Comparison of ENCODE assay signal across 11 cellular contexts in the genomic region with DNA sequence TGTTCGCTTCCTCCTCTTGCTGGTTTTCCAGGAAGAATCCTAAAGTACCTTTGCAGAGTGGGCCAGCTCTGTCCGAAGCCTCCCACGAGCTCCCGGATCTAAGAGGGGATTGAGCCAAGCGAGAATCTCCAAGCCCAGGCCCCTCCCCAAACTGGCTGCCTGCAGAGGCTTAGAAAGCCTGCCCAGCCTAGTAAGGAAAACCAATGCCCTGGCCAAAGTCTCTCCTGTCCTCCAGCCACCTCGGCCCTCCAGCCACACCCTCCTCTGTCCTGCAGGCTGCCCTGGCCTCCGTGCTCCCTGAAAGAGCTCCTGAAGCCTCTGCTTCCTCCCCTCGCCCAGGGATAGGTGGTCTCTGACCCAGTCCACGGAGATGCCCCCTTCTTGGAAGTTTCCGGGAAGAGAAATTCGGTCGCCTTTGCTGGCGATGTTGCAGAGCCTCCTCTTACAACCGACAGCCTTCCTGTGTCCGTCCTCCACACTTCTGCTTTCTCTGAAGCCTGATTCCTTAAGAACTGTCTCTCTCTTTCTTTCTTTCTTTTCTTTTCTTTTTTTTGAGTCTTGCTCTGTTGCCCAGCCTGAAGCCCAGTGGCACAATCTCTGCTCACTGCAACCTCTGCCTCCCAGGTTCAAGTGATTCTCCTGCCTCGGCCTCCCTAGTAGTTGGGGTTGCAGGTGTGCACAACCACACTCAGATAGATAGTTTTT. TPM values are rescaled to one million over a fixed set of nuclear protein-coding genes. Genes with fewer than 3 reads are reported as not detected.
A peak's percentile ranks its signal among the peaks of the same experiment; 100 is the strongest.
DNase-seq lines count a peak whose midpoint lies in the region; ATAC-seq, FAIRE-seq and TF ChIP-seq lines count a peak whose summit lies in the region.
"Had no signal": no experiment of that assay in that cellular context is flagged by ENCODE, and none has a peak within 500 bp of the region (broad histone marks: within the 10 kb centered on the region; RNA-seq: fewer than 3 reads in every experiment).

No MANE protein-coding gene starts in this region.

- ATAC-seq in Right ventricle myocardium inferior (no peak), K562 (no peak), memory B cell (ENCODE audit: low read depth) (no peak), GM18907 (IDR thresholded peaks at IDR 0.05; ENCODE audit: unreplicated experiment) (no peak)

- FAIRE-seq in K562 (lab: Jason Lieb, UNC): no peak

- peak overlapping the region; percentile 35 for H3K27ac Mint-ChIP-seq in memory B cell

- DNase-seq in left ventricle myocardium inferior: no peak
- DNase-seq in Right ventricle myocardium inferior (ENCODE audit: missing footprints): no peak
- no peak for DNase-seq in K562 (ENCODE audit: extremely low read depth in 1 of 4, low spot score in 3 of 4)
- no peak for DNase-seq in memory B cell (ENCODE audit: low spot score in 2 of 2)
- DNase-seq in NCI-H1694 (lab: John Stamatoyannopoulos, UW): no peak
- no peak for DNase-seq in NK-92 treated with Interleukin-12 subunit alpha and Interleukin-12 subunit beta, amount 100 ng/mL, for 24 hours (lab: John Stamatoyannopoulos, UW)
- no peak for DNase-seq in T1000 (lab: John Stamatoyannopoulos, UW)
- DNase-seq: activated effector memory CD4-positive, alpha-beta T cell treated with Interleukin-2 at 50 U/mL for 16 hours; COR-L47; effector memory CD4-positive, alpha-beta T cell had no signal

- intact Hi-C loops in left ventricle myocardium inferior (cut with micrococcal nuclease): no loop called here
- intact Hi-C loops in Right ventricle myocardium inferior (cut with DNase I): no loop called here
- intact Hi-C loops in K562 (cut with micrococcal nuclease): no loop called here

- H3K36me3 ChIP-seq in left ventricle myocardium inferior: no peaks in the 10 kb centered on the region
- no peaks in the 10 kb centered on the region for H3K36me3 ChIP-seq in K562 (ENCODE audit: control insufficient read depth, insufficient read depth, low read length)

- 51% methylated on average over 15 of the region's 16 CpGs for WGBS in K562 (ENCODE audit: insufficient coverage, low coverage, missing lambda C conversion rate)

- H3K9me1 ChIP-seq in K562 (ENCODE audit: control insufficient read depth, insufficient read depth, low read length): no peaks in the 10 kb centered on the region

- no peak for TF ChIP-seq CTCF in left ventricle myocardium inferior (IDR thresholded peaks at IDR 0.05; ENCODE audit: borderline replicate concordance)
- TF ChIP-seq CTCF in K562 (IDR thresholded peaks at IDR 0.05 in 2 of 3, conservative IDR thresholded peaks at IDR 0.05 in 1 of 3; ENCODE audit: insufficient read depth in 2 of 3, low read depth in 1 of 3, low read length in 3 of 3): no peak

- H3K4me1 ChIP-seq in left ventricle myocardium inferior (peaks cover 81% of the 10 kb centered on the region), K562 (replicated peaks in 1 of 2; ENCODE audit: control insufficient read depth in 2 of 2, insufficient read depth in 2 of 2, low read length in 2 of 2) (peaks cover 0 to 24% of the 10 kb centered on the region in 2 experiments; a peak in 2 of 5 replicates)

- no peaks in the 10 kb centered on the region for H3K27me3 ChIP-seq in left ventricle myocardium inferior (ENCODE audit: low read depth)
- peaks cover 0 to 5% of the 10 kb centered on the region in 2 experiments; a peak in 2 of 5 replicates for H3K27me3 ChIP-seq in K562 (ENCODE audit: control insufficient read depth in 2 of 2, insufficient read depth in 2 of 2, low read length in 2 of 2)

- TF ChIP-seq EP300 in K562 (IDR thresholded peaks at IDR 0.05; ENCODE audit: low read length): no peak

- H3K9me3 ChIP-seq in left ventricle myocardium inferior (replicated peaks) (no peaks in the 10 kb centered on the region), K562 (replicated peaks; ENCODE audit: control insufficient read depth, insufficient read depth, low read depth, low read length) (no peaks in the 10 kb centered on the region)

- no TSS peak for BruUV-seq in K562 (replicated peaks; lab: Mats Ljungman, UMichigan)

- in situ Hi-C loops in K562 (cut with MboI): no loop called here

- no peak for TF ChIP-seq POLR2A in K562 (conservative IDR thresholded peaks at IDR 0.05)

- no peak overlapping the region; the same call in 1 of the 2 replicates for H2AFZ ChIP-seq in K562 (ENCODE audit: low read depth, low read length)

- H3K4me2 ChIP-seq in K562 (ENCODE audit: insufficient read depth, low read length): no peak overlapping the region

- no peaks in the 10 kb centered on the region for H3K27me3 Mint-ChIP-seq in memory B cell

- H3K9ac ChIP-seq in K562 (ENCODE audit: insufficient read depth in 1 of 2, low read depth in 2 of 2, low read length in 2 of 2): peak overlapping the region in 1 of 2 experiments; percentile 61; a peak in 1 of 4 replicates

- no peaks in the 10 kb centered on the region for H3K9me3 Mint-ChIP-seq in memory B cell

- no peak overlapping the region for H3K4me3 ChIP-seq in left ventricle myocardium inferior
- H3K4me3 ChIP-seq in K562: no peak overlapping the region

- no peaks in the 10 kb centered on the region for H4K20me1 ChIP-seq in K562 (replicated peaks; ENCODE audit: control insufficient read depth, insufficient read depth, low read length)

- no peaks in the 10 kb centered on the region for H3K79me2 ChIP-seq in K562 (ENCODE audit: control insufficient read depth, insufficient read depth, low read length)

- H3K4me3 Mint-ChIP-seq in memory B cell: no peak overlapping the region

- H3K27ac ChIP-seq in left ventricle myocardium inferior (replicated peaks) (peak overlapping the region; percentile 88), K562 (ENCODE audit: extremely low read depth, low read depth, low read length) (no peak overlapping the region)

- POLR2A ChIA-PET in K562 (lab: Yijun Ruan, JAX): interaction anchor here (2.5 kb wide), 1 partner anchor 56 kb away, joined by 9 read pairs; no protein-coding TSS in a partner anchor

- CTCF ChIA-PET in K562 (lab: Yijun Ruan, JAX; ENCODE audit: low intra/inter-chr PET ratio): no interaction called here

- TF ChIP-seq RAD21 in K562 (CRISPR knock-in tag; conservative IDR thresholded peaks at IDR 0.05 in 1 of 2, IDR thresholded peaks at IDR 0.05 in 1 of 2): no peak

- peaks cover 10% of the 10 kb centered on the region for H3K4me1 Mint-ChIP-seq in memory B cell

- H3K36me3 Mint-ChIP-seq in memory B cell: no peaks in the 10 kb centered on the region

TF ChIP-seq in K562, 482 proteins besides CTCF, POLR2A, EP300 and RAD21:
- TF ChIP-seq KAT2B (IDR thresholded peaks at IDR 0.05; ENCODE audit: low read depth, low read length) (no peak), ZNF589 (CRISPR knock-in tag; IDR thresholded peaks at IDR 0.05; ENCODE audit: low read depth) (no peak), SPI1 (IDR thresholded peaks at IDR 0.05; ENCODE audit: borderline replicate concordance, low read depth, low read length) (0 out of 2 replicates have a peak, but pooled peaks have one; percentile 42), KDM1A (IDR thresholded peaks at IDR 0.05) (no peak), MAFG (tag; conservative IDR thresholded peaks at IDR 0.05) (no peak)

RNA-seq across cellular contexts. Expression of a gene that starts 54.9 kb away (rescaled TPM):
- total RNA-seq in left ventricle myocardium inferior (101 TPM), Right ventricle myocardium inferior (83.3 TPM), K562 (2014; rRNA removed) (4.8 and 13.9 TPM in 2 replicates), K562 (2014; rRNA removed; fragmentation: Illumina TruSeq; extraction: Trizol) (12.4 and 13.2 TPM in 2 replicates), K562 (2015; rRNA removed; fragmentation: Illumina TruSeq; extraction: Trizol) (13.2 TPM in 2 replicates), K562 (2021) (29.9 and 31.0 TPM in 2 replicates)
- total RNA-seq in K562 (2011; cell fraction: chromatin; rRNA removed; ENCODE audit: low replicate concordance): 10.4 and 18.1 TPM in 2 replicates
- 14.8 and 18.2 TPM in 2 replicates for total RNA-seq in K562 (2011; cell fraction: nucleolus; rRNA removed)
- total RNA-seq in K562 (2011; cell fraction: nucleoplasm; rRNA removed): 19.9 and 21.5 TPM in 2 replicates
- polyA plus RNA-seq in K562 (2011; rRNA removed) (10.5 and 10.8 TPM in 2 replicates), K562 (2014; fragmentation: Illumina TruSeq; extraction: Trizol) (14.9 and 17.6 TPM in 2 replicates), K562 (2014; fragmentation: Nextera tagmentation; extraction: Ambion mirVana) (10 to 100 TPM; 44.9 to 63.7 TPM), K562 (2014; rRNA removed) (10.9 and 11.8 TPM in 2 replicates)
- polyA plus RNA-seq in K562 (2011; cell fraction: cytosol; rRNA removed): 8.5 and 9.7 TPM in 2 replicates
- polyA plus RNA-seq in K562 (2011; cell fraction: nucleus; rRNA removed): 17.6 and 24.1 TPM in 2 replicates
- 16.9 and 24.9 TPM in 2 replicates for polyA plus RNA-seq in K562 (2012)
- polyA minus RNA-seq in K562 (2011; rRNA and poly(A)+ RNA removed): 19.1 and 19.5 TPM in 2 replicates
- polyA minus RNA-seq in K562 (2011; cell fraction: cytosol; rRNA and poly(A)+ RNA removed): 13.5 and 14.2 TPM in 2 replicates
- 22.5 and 23.9 TPM in 2 replicates for polyA minus RNA-seq in K562 (2011; cell fraction: nucleus; rRNA and poly(A)+ RNA removed)
